In genomic region chr7:34031156-34031555, GRCh38 we compare ENCODE assay signal across 29 cellular contexts.
"Had no signal": no experiment of that assay in that cellular context is flagged by ENCODE, and none has a peak within 500 bp of the region (broad histone marks: within the 10 kb centered on the region; RNA-seq: fewer than 3 reads in every experiment).

No MANE protein-coding gene starts in this region.

- FAIRE-seq: small intestine had no signal

- H3K27ac ChIP-seq: neural progenitor cell, ovary, parathyroid adenoma, psoas muscle, right lobe of liver, sigmoid colon, suprapubic skin, testis, tibial artery, transverse colon, upper lobe of right lung, uterus had no signal

- H3K9me3 Mint-ChIP-seq: nephron, neural progenitor cell had no signal

- H3K4me1 ChIP-seq: psoas muscle, sigmoid colon, suprapubic skin, tibial artery, uterus had no signal

- H3K9ac ChIP-seq: neural progenitor cell, parathyroid adenoma had no signal

- H3K27me3 ChIP-seq: neural progenitor cell, ovary, right lobe of liver, sigmoid colon, suprapubic skin, testis, tibial artery, transverse colon, upper lobe of right lung, uterus had no signal

- H3K4me1 Mint-ChIP-seq: natural killer cell; stimulated activated effector memory CD8-positive, alpha-beta T cell treated with anti-CD3 and anti-CD28 coated beads, Interleukin-12 subunit alpha, Interleukin-12 subunit beta, amount 100 ng/mL, for 72 hours; stimulated activated naive B cell treated with anti-CD40 and anti-IgM and Interleukin-4, amounts not matched to agents 10 μg/mL and 1 μg/mL and 100 μg/mL, for 72 hours; stimulated activated naive CD8-positive, alpha-beta T cell treated with anti-CD3 and anti-CD28 coated beads, Interleukin-15, amount 100 ng/mL, for 72 hours had no signal

- H2AFZ ChIP-seq: neural progenitor cell, parathyroid adenoma had no signal

- H3K9me3 ChIP-seq: ovary, psoas muscle, right lobe of liver, sigmoid colon, suprapubic skin, testis, tibial artery, transverse colon, upper lobe of right lung, uterus had no signal

- H3K4me3 ChIP-seq: neural progenitor cell, ovary, psoas muscle, right lobe of liver, sigmoid colon, suprapubic skin, testis, tibial artery, transverse colon, upper lobe of right lung, uterus had no signal

- H3K4me3 Mint-ChIP-seq: natural killer cell; nephron; neural progenitor cell; stimulated activated effector memory CD8-positive, alpha-beta T cell treated with anti-CD3 and anti-CD28 coated beads, Interleukin-12 subunit alpha, Interleukin-12 subunit beta, amount 100 ng/mL, for 72 hours; stimulated activated naive B cell treated with anti-CD40 and anti-IgM and Interleukin-4, amounts not matched to agents 10 μg/mL and 1 μg/mL and 100 μg/mL, for 72 hours; stimulated activated naive CD8-positive, alpha-beta T cell treated with anti-CD3 and anti-CD28 coated beads, Interleukin-15, amount 100 ng/mL, for 72 hours; type B pancreatic cell had no signal

- H3K79me2 ChIP-seq: parathyroid adenoma had no signal

- H3K27ac Mint-ChIP-seq: natural killer cell; nephron; neural progenitor cell; progenitor cell of endocrine pancreas; stimulated activated effector memory CD8-positive, alpha-beta T cell treated with anti-CD3 and anti-CD28 coated beads, Interleukin-12 subunit alpha, Interleukin-12 subunit beta, amount 100 ng/mL, for 72 hours; stimulated activated naive B cell treated with anti-CD40 and anti-IgM and Interleukin-4, amounts not matched to agents 10 μg/mL and 1 μg/mL and 100 μg/mL, for 72 hours; stimulated activated naive CD8-positive, alpha-beta T cell treated with anti-CD3 and anti-CD28 coated beads, Interleukin-15, amount 100 ng/mL, for 72 hours; type B pancreatic cell had no signal

- ATAC-seq: natural killer cell; psoas muscle; right cardiac atrium; right lobe of liver; stimulated activated effector memory CD8-positive, alpha-beta T cell treated with anti-CD3 and anti-CD28 coated beads, Interleukin-12 subunit alpha, Interleukin-12 subunit beta, amount 100 ng/mL, for 72 hours; stimulated activated naive B cell treated with anti-CD40 and anti-IgM and Interleukin-4, amounts not matched to agents 10 μg/mL and 1 μg/mL and 100 μg/mL, for 72 hours; stimulated activated naive CD8-positive, alpha-beta T cell treated with anti-CD3 and anti-CD28 coated beads, Interleukin-15, amount 100 ng/mL, for 72 hours; upper lobe of right lung had no signal

- H3K27me3 Mint-ChIP-seq: progenitor cell of endocrine pancreas; stimulated activated naive B cell treated with anti-CD40 and anti-IgM and Interleukin-4, amounts not matched to agents 10 μg/mL and 1 μg/mL and 100 μg/mL, for 72 hours had no signal

- H3K36me3 ChIP-seq: neural progenitor cell, ovary, right lobe of liver, sigmoid colon, suprapubic skin, tibial artery, transverse colon, upper lobe of right lung, uterus had no signal

- DNase-seq: natural killer cell; occipital lobe; ovary; posterior cingulate gyrus; psoas muscle; right cardiac atrium; right lobe of liver; sigmoid colon; small intestine; stimulated activated CD4-positive, alpha-beta T cell treated with anti-CD3 and anti-CD28 coated beads, Interleukin-15, amount 100 ng/mL, for 24 hours; stimulated activated CD4-positive, alpha-beta T cell treated with anti-CD3 and anti-CD28 coated beads, Interleukin-2, amount 100 ng/mL, for 24 hours; stimulated activated CD4-positive, alpha-beta T cell treated with anti-CD3 and anti-CD28 coated beads, Interleukin-2, amount 100 ng/mL, for 48 hours; stimulated activated CD4-positive, alpha-beta T cell treated with anti-CD3 and anti-CD28 coated beads, Interleukin-4, amount 100 ng/mL, for 24 hours; stimulated activated naive B cell treated with anti-CD40 and anti-IgM and Interleukin-4, amounts not matched to agents 10 μg/mL and 1 μg/mL and 100 μg/mL, for 72 hours; stimulated activated naive CD4-positive, alpha-beta T cell treated with Interleukin-2 at 50 U/mL for 16 hours; stimulated activated naive CD8-positive, alpha-beta T cell treated with anti-CD3 and anti-CD28 coated beads, Interleukin-15, amount 100 ng/mL, for 72 hours; substantia nigra; testis; tibial artery; transverse colon; upper lobe of right lung; uterus had no signal

- H3K4me2 ChIP-seq: neural progenitor cell had no signal

- H3K36me3 Mint-ChIP-seq: natural killer cell; neural progenitor cell; stimulated activated effector memory CD8-positive, alpha-beta T cell treated with anti-CD3 and anti-CD28 coated beads, Interleukin-12 subunit alpha, Interleukin-12 subunit beta, amount 100 ng/mL, for 72 hours; stimulated activated naive B cell treated with anti-CD40 and anti-IgM and Interleukin-4, amounts not matched to agents 10 μg/mL and 1 μg/mL and 100 μg/mL, for 72 hours had no signal
